1 cellular context compared by ENCODE assay signal in genomic region chr19:50537769-50538230, GRCh38.
TF ChIP-seq lines count a peak whose summit lies in the region.

No MANE protein-coding gene starts in this region.

TF ChIP-seq in K562, 482 proteins besides CTCF, POLR2A, EP300 and RAD21 (continued from another document and continues in another):
- TF ChIP-seq ZNF318 (IDR thresholded peaks at IDR 0.05; ENCODE audit: borderline replicate concordance in 1 of 2, low read depth in 1 of 2) (no peak), MYC (IDR thresholded peaks at IDR 0.05; ENCODE audit: low read depth, low read length) (peak; percentile 26; the same call in 1 of the 2 replicates), MYC (CRISPR knock-in tag; IDR thresholded peaks at IDR 0.05; ENCODE audit: borderline replicate concordance, low read depth) (no peak), HES1 (IDR thresholded peaks at IDR 0.05; ENCODE audit: low read depth) (no peak), HDAC3 (IDR thresholded peaks at IDR 0.05; ENCODE audit: borderline replicate concordance, partially characterized antibody) (no peak), POLR2H (tag; IDR thresholded peaks at IDR 0.05; ENCODE audit: low read depth) (no peak), KAT8 (IDR thresholded peaks at IDR 0.05; ENCODE audit: low read depth) (no peak), THAP12 (CRISPR knock-in tag; IDR thresholded peaks at IDR 0.05) (no peak), RBBP5 (IDR thresholded peaks at IDR 0.05; ENCODE audit: borderline replicate concordance, insufficient read depth, low read length, poor library complexity, severe bottlenecking) (no peak), BHLHE40 (IDR thresholded peaks at IDR 0.05; ENCODE audit: low read length) (no peak), KLF10 (CRISPR knock-in tag; IDR thresholded peaks at IDR 0.05) (no peak), ZNF282 (CRISPR knock-in tag; IDR thresholded peaks at IDR 0.05) (no peak), HDAC1 (IDR thresholded peaks at IDR 0.05) (peak; percentile 36 to 43; a peak in 2 of 4 replicates), MECOM (CRISPR knock-in tag; IDR thresholded peaks at IDR 0.05) (no peak), E2F5 (CRISPR knock-in tag; IDR thresholded peaks at IDR 0.05) (0 out of 2 replicates have a peak, but pooled peaks have one; percentile 15), ZNF655 (CRISPR knock-in tag; IDR thresholded peaks at IDR 0.05) (no peak), POLR2AphosphoS5 (IDR thresholded peaks at IDR 0.05; ENCODE audit: control insufficient read depth, insufficient read depth, low read depth, low read length) (no peak), ZNF124 (CRISPR knock-in tag; IDR thresholded peaks at IDR 0.05) (no peak), ZNF324 (CRISPR knock-in tag; IDR thresholded peaks at IDR 0.05) (no peak), PTRF (tag; IDR thresholded peaks at IDR 0.05) (no peak), ZNF212 (CRISPR knock-in tag; IDR thresholded peaks at IDR 0.05) (no peak), TEAD1 (CRISPR knock-in tag; IDR thresholded peaks at IDR 0.05) (peak in 1 of 2 experiments; percentile 74; a peak in 1 of 4 replicates), ZBTB5 (IDR thresholded peaks at IDR 0.05) (no peak), ZMIZ1 (IDR thresholded peaks at IDR 0.05; ENCODE audit: low read depth in 2 of 2, low read length in 2 of 2) (no peak), ZNF507 (tag; conservative IDR thresholded peaks at IDR 0.05) (no peak), STAG1 (CRISPR knock-in tag; IDR thresholded peaks at IDR 0.05; ENCODE audit: borderline replicate concordance) (peak; percentile 57; the same call in 1 of the 2 replicates), AFF4 (CRISPR knock-in tag; IDR thresholded peaks at IDR 0.05) (no peak), TAF7 (tag; IDR thresholded peaks at IDR 0.05) (no peak), L3MBTL2 (IDR thresholded peaks at IDR 0.05) (no peak), RBM39 (optimal IDR thresholded peaks at IDR 0.05; ENCODE audit: low read depth, low read length) (no peak), POLR3A (IDR thresholded peaks at IDR 0.05; ENCODE audit: borderline replicate concordance, extremely low read depth, insufficient read depth, insufficient read length) (no peak)
